ENCODE assay signal across 24 cellular contexts in the genomic region with DNA sequence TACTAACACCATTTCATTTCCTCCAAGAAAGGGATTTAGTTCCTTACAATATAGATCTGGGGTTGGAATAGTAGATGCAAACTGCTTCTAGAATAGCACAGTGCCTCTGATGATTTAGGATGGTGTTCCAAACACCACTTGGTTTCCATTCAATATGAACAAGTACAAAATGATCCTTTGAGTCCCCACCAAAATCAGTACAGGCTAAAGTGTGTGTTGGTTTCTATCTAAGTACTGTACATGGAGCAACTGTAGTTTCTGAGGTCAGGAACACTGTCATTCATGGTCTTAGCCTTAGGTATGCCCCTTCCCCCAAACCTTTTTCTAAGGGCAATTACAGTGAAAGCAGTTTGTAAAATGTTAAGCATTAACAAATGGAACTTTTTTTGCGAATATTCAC.
"Had no signal": no experiment of that assay in that cellular context is flagged by ENCODE, and none has a peak within 500 bp of the region (broad histone marks: within the 10 kb centered on the region; RNA-seq: fewer than 3 reads in every experiment).

No MANE protein-coding gene starts in this region.

- H3K9ac ChIP-seq: SK-N-SH had no signal

- DNase-seq: IMR-90, Karpas-422, KG1, MG63, NCI-H1092, NCI-H1105 treated with DMSO at 0.1 percent for 48 hours, NCI-H1417 treated with DMSO at 0.1 percent for 48 hours, NCI-H146, NCI-H1694 treated with DMSO at 0.1 percent for 48 hours, NCI-H1930, NCI-H2081, NCI-H2107, NCI-H2171, NCI-H226, NCI-H446, NCI-H510A, NCI-H524 treated with DMSO at 0.1 percent for 48 hours, NCI-H69, NCI-H774, PC-3, SHP77, SK-N-SH had no signal

- H3K9me3 ChIP-seq: MG63, SK-N-SH had no signal

- H3K4me3 ChIP-seq: MG63 had no signal

- H3K27me3 ChIP-seq: MG63 had no signal

- ATAC-seq: HepG2, Panc1, PC-3 had no signal

- H3K36me3 ChIP-seq: MG63 had no signal
